8 cellular contexts compared by ENCODE assay signal in genomic region chr1:216221260-216221700, GRCh38.
DNase-seq lines count a peak whose midpoint lies in the region; ATAC-seq and TF ChIP-seq lines count a peak whose summit lies in the region.

No MANE protein-coding gene starts in this region.

- DNase-seq in NCI-H1930 (lab: John Stamatoyannopoulos, UW): peak; percentile 55 to 73
- DNase-seq in T-helper 2 cell treated with Interferon-gamma antibody and Interleukin-4, amounts not matched to agents 5 μg/mL and 100 μg/mL, for 36 hours (ENCODE audit: low spot score): peak; percentile 4
- DNase-seq in esophagus squamous epithelium (lab: John Stamatoyannopoulos, UW): no peak
- no peak for DNase-seq in activated effector memory CD4-positive, alpha-beta T cell treated with Interleukin-2 at 50 U/mL for 16 hours

- H3K9ac ChIP-seq in BLaER1 treated with 17β-estradiol and CSF1 and Interleukin-3, amounts not matched to agents 10 nM and 100 nM: peak overlapping the region in 10 of 11 experiments; percentile 35 to 69 (median 54); a peak in 16 of 22 replicates
- peak overlapping the region; percentile 59 for H3K9ac ChIP-seq in mucosa of stomach (ENCODE audit: low read length)

- H3K4me1 ChIP-seq in BLaER1 treated with 17β-estradiol and CSF1 and Interleukin-3, amounts not matched to agents 10 nM and 100 nM: peaks cover 0 to 31% (median 6%) of the 10 kb centered on the region in 10 experiments; a peak in 10 of 20 replicates
- peaks cover 0 to 8% (median 0%) of the 10 kb centered on the region in 3 donors for H3K4me1 ChIP-seq in esophagus squamous epithelium
- peaks cover 10% of the 10 kb centered on the region for H3K4me1 ChIP-seq in mucosa of stomach (ENCODE audit: control insufficient read depth, insufficient read depth, low read length)

- H3K27ac Mint-ChIP-seq in T-helper 2 cell treated with Interferon-gamma antibody and Interleukin-4, amounts not matched to agents 5 μg/mL and 100 μg/mL, for 36 hours: no peak overlapping the region

- intact Hi-C loops in esophagus squamous epithelium (cut with DNase I): no loop called here

- H3K4me2 ChIP-seq in BLaER1 treated with 17β-estradiol and CSF1 and Interleukin-3, amounts not matched to agents 10 nM and 100 nM: peak overlapping the region; percentile 38 to 76 (median 51); a peak in 20 of 22 replicates

- no peaks in the 10 kb centered on the region for H3K9me3 Mint-ChIP-seq in T-helper 2 cell treated with Interferon-gamma antibody and Interleukin-4, amounts not matched to agents 5 μg/mL and 100 μg/mL, for 36 hours

- TF ChIP-seq POLR2A in esophagus squamous epithelium (IDR thresholded peaks at IDR 0.05): no peak

- H3K4me3 Mint-ChIP-seq in T-helper 2 cell treated with Interferon-gamma antibody and Interleukin-4, amounts not matched to agents 5 μg/mL and 100 μg/mL, for 36 hours: peak overlapping the region; percentile 75

- H3K4me1 Mint-ChIP-seq in T-helper 2 cell treated with Interferon-gamma antibody and Interleukin-4, amounts not matched to agents 5 μg/mL and 100 μg/mL, for 36 hours (ENCODE audit: low read depth): peaks cover 4% of the 10 kb centered on the region

- H3K27me3 Mint-ChIP-seq in T-helper 2 cell treated with Interferon-gamma antibody and Interleukin-4, amounts not matched to agents 5 μg/mL and 100 μg/mL, for 36 hours (ENCODE audit: low read depth): no peaks in the 10 kb centered on the region

- peak overlapping the region; percentile 26 to 63 (median 47); a peak in 15 of 20 replicates for H3K4me3 ChIP-seq in BLaER1 treated with 17β-estradiol and CSF1 and Interleukin-3, amounts not matched to agents 10 nM and 100 nM
- peak overlapping the region; percentile 19 to 67 (median 43) for H3K4me3 ChIP-seq in esophagus squamous epithelium
- H3K4me3 ChIP-seq in mucosa of stomach (ENCODE audit: low read length): peak overlapping the region; percentile 54

- H3K9me3 ChIP-seq in BLaER1 treated with 17β-estradiol and CSF1 and Interleukin-3, amounts not matched to agents 10 nM and 100 nM (replicated peaks in 1 of 11): no peaks in the 10 kb centered on the region
- H3K9me3 ChIP-seq in esophagus squamous epithelium (no peaks in the 10 kb centered on the region), mucosa of stomach (ENCODE audit: control insufficient read depth, low read length) (no peaks in the 10 kb centered on the region)

- ATAC-seq in GM18867 (IDR thresholded peaks at IDR 0.05; ENCODE audit: unreplicated experiment) (peak; percentile 100), HG03060 (IDR thresholded peaks at IDR 0.05; ENCODE audit: low read depth, unreplicated experiment) (peak; percentile 93)

- no peaks in the 10 kb centered on the region for H3K36me3 Mint-ChIP-seq in T-helper 2 cell treated with Interferon-gamma antibody and Interleukin-4, amounts not matched to agents 5 μg/mL and 100 μg/mL, for 36 hours (ENCODE audit: low read depth)

- no peaks in the 10 kb centered on the region for H3K27me3 ChIP-seq in BLaER1 treated with 17β-estradiol and CSF1 and Interleukin-3, amounts not matched to agents 10 nM and 100 nM
- H3K27me3 ChIP-seq in esophagus squamous epithelium (no peaks in the 10 kb centered on the region), mucosa of stomach (ENCODE audit: control insufficient read depth, insufficient read depth, low read length) (no peaks in the 10 kb centered on the region)

- H4K20me1 ChIP-seq in BLaER1 treated with 17β-estradiol and CSF1 and Interleukin-3, amounts not matched to agents 10 nM and 100 nM: no peaks in the 10 kb centered on the region

- H3K36me3 ChIP-seq in BLaER1 treated with 17β-estradiol and CSF1 and Interleukin-3, amounts not matched to agents 10 nM and 100 nM: no peaks in the 10 kb centered on the region
- no peaks in the 10 kb centered on the region for H3K36me3 ChIP-seq in esophagus squamous epithelium
- no peaks in the 10 kb centered on the region for H3K36me3 ChIP-seq in mucosa of stomach (ENCODE audit: control insufficient read depth, insufficient read depth, low read length)

- H3K27ac ChIP-seq in BLaER1 treated with 17β-estradiol and CSF1 and Interleukin-3, amounts not matched to agents 10 nM and 100 nM: peak overlapping the region in 3 of 11 experiments; percentile 38 to 55 (median 41); a peak in 4 of 22 replicates
- peak overlapping the region in 2 of 4 donors; percentile 32 to 44 for H3K27ac ChIP-seq in esophagus squamous epithelium

- 2 to 4% methylated on average over 6 of the region's 6 CpGs for WGBS in esophagus squamous epithelium, 2 donors

- TF ChIP-seq CTCF in esophagus squamous epithelium (IDR thresholded peaks at IDR 0.05): peak in 5 of 6 experiments; percentile 23 to 64 (median 46)

Comparison
In these comparisons a context has a peak if more than half of its experiments do, and no peak if none do; other contexts are left out.
1. DNase-seq: peak in NCI-H1930 (2 of 2) and T-helper 2 cell treated with Interferon-gamma antibody and Interleukin-4, amounts not matched to agents 5 μg/mL and 100 μg/mL, for 36 hours (single experiment); none in esophagus squamous epithelium (single experiment) and activated effector memory CD4-positive, alpha-beta T cell treated with Interleukin-2 at 50 U/mL for 16 hours (single experiment).
2. Peak in every context shown above with its lines, with median percentiles within 50 percentile points of each other: H3K4me3 ChIP-seq.